In the genomic region with DNA sequence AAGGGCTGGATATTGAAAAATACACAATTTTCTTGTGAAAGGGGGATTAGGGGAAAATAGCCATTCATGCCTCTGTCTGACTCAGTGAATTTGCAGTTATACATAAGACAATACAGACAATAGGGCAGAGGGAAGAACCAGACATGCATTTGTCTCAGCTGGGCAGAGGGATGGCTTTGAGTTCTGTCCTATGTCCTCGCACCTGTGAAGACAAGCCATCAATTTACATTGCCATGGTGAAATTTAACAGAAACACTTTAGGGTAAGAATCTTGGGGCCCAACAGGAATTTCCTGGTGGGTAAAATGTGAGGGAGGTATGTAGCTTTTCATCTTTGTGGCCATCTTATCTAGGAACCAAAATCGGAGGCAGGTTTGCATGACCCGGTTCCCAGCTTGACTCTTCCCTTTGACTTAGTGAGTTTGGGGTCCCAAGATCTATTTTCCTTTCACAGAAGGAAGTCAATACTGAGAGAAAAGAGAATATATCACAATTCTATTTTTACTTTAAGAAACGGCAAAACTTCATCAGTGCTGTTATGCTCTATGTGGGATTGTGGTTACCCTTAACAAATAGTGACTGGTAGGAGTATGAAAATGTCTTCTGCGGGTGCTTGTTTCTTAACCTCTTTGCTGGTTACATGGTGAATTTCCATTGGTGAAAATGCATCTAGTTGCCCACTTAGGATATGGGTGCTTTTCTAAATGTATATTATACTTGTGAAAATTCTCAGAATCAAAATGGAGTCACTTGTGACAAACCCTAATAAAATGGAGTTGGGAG, we compare ENCODE assay signal across 18 cellular contexts.
DNase-seq lines count a peak whose midpoint lies in the region; ATAC-seq and TF ChIP-seq lines count a peak whose summit lies in the region.
"Had no signal": no experiment of that assay in that cellular context is flagged by ENCODE, and none has a peak within 500 bp of the region (broad histone marks: within the 10 kb centered on the region; RNA-seq: fewer than 3 reads in every experiment).

No MANE protein-coding gene starts in this region.

- H3K4me1 Mint-ChIP-seq in CD4-positive, alpha-beta T cell (ENCODE audit: low read depth) = peaks cover 57% of the 10 kb centered on the region
- H3K4me1 Mint-ChIP-seq in CD8-positive, alpha-beta memory T cell = peaks cover 61 to 75% (median 68%) of the 10 kb centered on the region in 3 donors
- H3K4me1 Mint-ChIP-seq in activated CD8-positive, alpha-beta memory T cell treated with anti-CD3 and anti-CD28 coated beads, Interleukin-2, amount 10 ng/mL, durations not matched to agents 7 days and 5 days = peaks cover 62% of the 10 kb centered on the region
- peaks cover 74 to 83% of the 10 kb centered on the region in 2 donors for H3K4me1 Mint-ChIP-seq in immature natural killer cell

- no peaks in the 10 kb centered on the region for H3K27me3 ChIP-seq in CD4-positive, alpha-beta T cell (ENCODE audit: control insufficient read depth, insufficient read depth, low read length)
- no peaks in the 10 kb centered on the region for H3K27me3 ChIP-seq in CD8-positive, alpha-beta memory T cell (ENCODE audit: insufficient read depth, low read length, poor library complexity, severe bottlenecking)
- peaks cover 0 to 7% (median 0%) of the 10 kb centered on the region in 4 donors for H3K27me3 ChIP-seq in esophagus muscularis mucosa

- no peaks in the 10 kb centered on the region for H3K9me3 Mint-ChIP-seq in CD4-positive, alpha-beta T cell
- peaks cover 0 to 4% (median 0%) of the 10 kb centered on the region in 5 donors for H3K9me3 Mint-ChIP-seq in CD8-positive, alpha-beta memory T cell
- peaks cover 4% of the 10 kb centered on the region for H3K9me3 Mint-ChIP-seq in activated CD8-positive, alpha-beta memory T cell treated with anti-CD3 and anti-CD28 coated beads, Interleukin-2, amount 10 ng/mL, durations not matched to agents 7 days and 5 days (ENCODE audit: low read depth)
- no peaks in the 10 kb centered on the region for H3K9me3 Mint-ChIP-seq in immature natural killer cell
- H3K9me3 Mint-ChIP-seq: CD4-positive, CD25-positive, alpha-beta regulatory T cell had no signal

- CTCF ChIA-PET in CD4-positive, alpha-beta T cell (lab: Charles Lee) = interaction anchor here (1.0 to 1.3 kb wide), 2 partner anchors 17 to 228 kb away, joined by 3 to 5 read pairs; no protein-coding TSS in a partner anchor
- CTCF ChIA-PET in CD8-positive, alpha-beta memory T cell (lab: Charles Lee) = interaction anchor here (1.0 kb wide), 1 partner anchor 27 kb away, joined by 3 read pairs; no protein-coding TSS in a partner anchor
- CTCF ChIA-PET in activated CD8-positive, alpha-beta memory T cell treated with anti-CD3 and anti-CD28 coated beads, Interleukin-2, amount 10 ng/mL, durations not matched to agents 7 days and 5 days (lab: Charles Lee) = interaction anchor here (1.0 to 2.4 kb wide), 6 partner anchors 16 to 223 kb away, joined by 3 to 10 read pairs (median 4); no protein-coding TSS in a partner anchor

- no peak overlapping the region for H3K4me3 Mint-ChIP-seq in CD4-positive, alpha-beta T cell
- H3K4me3 Mint-ChIP-seq in CD8-positive, alpha-beta memory T cell = peak overlapping the region in 6 of 7 donors; percentile 14 to 45 (median 24)
- H3K4me3 Mint-ChIP-seq in activated CD8-positive, alpha-beta memory T cell treated with anti-CD3 and anti-CD28 coated beads, Interleukin-2, amount 10 ng/mL, durations not matched to agents 7 days and 5 days = no peak overlapping the region
- peak overlapping the region; percentile 56 to 86 (median 64) for H3K4me3 Mint-ChIP-seq in immature natural killer cell
- H3K4me3 Mint-ChIP-seq: CD4-positive, CD25-positive, alpha-beta regulatory T cell; type B pancreatic cell had no signal

- POLR2A ChIA-PET in CD4-positive, alpha-beta T cell (lab: Charles Lee) = no interaction called here
- POLR2A ChIA-PET in CD8-positive, alpha-beta memory T cell (lab: Charles Lee) = interaction anchor here (1.0 kb wide), 1 partner anchor 18 kb away, joined by 3 read pairs; no protein-coding TSS in a partner anchor

- no peaks in the 10 kb centered on the region for H3K9me3 ChIP-seq in CD4-positive, alpha-beta T cell (ENCODE audit: control insufficient read depth, low read length)
- no peaks in the 10 kb centered on the region for H3K9me3 ChIP-seq in CD8-positive, alpha-beta memory T cell (ENCODE audit: low read length)
- H3K9me3 ChIP-seq in esophagus muscularis mucosa = no peaks in the 10 kb centered on the region
- H3K9me3 ChIP-seq: lower lobe of right lung, mucosa of descending colon, prostate gland had no signal

- DNase-seq in CD4-positive, alpha-beta T cell = no peak
- peak in 1 of 5 donors; percentile 8 for DNase-seq in CD8-positive, alpha-beta memory T cell
- DNase-seq in activated CD8-positive, alpha-beta memory T cell treated with anti-CD3 and anti-CD28 coated beads, Interleukin-2, amount 10 ng/mL, durations not matched to agents 7 days and 5 days = no peak
- DNase-seq in immature natural killer cell (peak; percentile 59 to 63 (median 59)), NCI-H1092 (lab: John Stamatoyannopoulos, UW) (no peak), COLO829 (ENCODE audit: low spot score) (no peak), esophagus muscularis mucosa (ENCODE audit: extremely low spot score) (no peak)
- DNase-seq: CD4-positive, CD25-positive, alpha-beta regulatory T cell; DMS153; lower lobe of right lung; mucosa of descending colon; NCI-H1417 treated with DMSO at 0.1 percent for 48 hours; NCI-H446; OCI-M1 had no signal

- no peak for TF ChIP-seq EP300 in esophagus muscularis mucosa (IDR thresholded peaks at IDR 0.05)

- WGBS in esophagus muscularis mucosa = 91% methylated on average over 5 of the region's 5 CpGs

- no peaks in the 10 kb centered on the region for H3K27me3 Mint-ChIP-seq in CD4-positive, alpha-beta T cell
- no peaks in the 10 kb centered on the region for H3K27me3 Mint-ChIP-seq in CD8-positive, alpha-beta memory T cell
- no peaks in the 10 kb centered on the region for H3K27me3 Mint-ChIP-seq in activated CD8-positive, alpha-beta memory T cell treated with anti-CD3 and anti-CD28 coated beads, Interleukin-2, amount 10 ng/mL, durations not matched to agents 7 days and 5 days
- H3K27me3 Mint-ChIP-seq in immature natural killer cell (ENCODE audit: low read depth in 3 of 3) = peaks cover 0 to 6% (median 2%) of the 10 kb centered on the region in 3 donors
- H3K27me3 Mint-ChIP-seq: CD4-positive, CD25-positive, alpha-beta regulatory T cell; type B pancreatic cell had no signal

- peaks cover 32% of the 10 kb centered on the region for H3K4me1 ChIP-seq in CD8-positive, alpha-beta memory T cell (ENCODE audit: insufficient read depth, low read length)
- no peaks in the 10 kb centered on the region for H3K4me1 ChIP-seq in esophagus muscularis mucosa
- H3K4me1 ChIP-seq: lower lobe of right lung, prostate gland had no signal

- no peaks in the 10 kb centered on the region for H3K36me3 Mint-ChIP-seq in CD4-positive, alpha-beta T cell (ENCODE audit: low read depth)
- no peaks in the 10 kb centered on the region for H3K36me3 Mint-ChIP-seq in CD8-positive, alpha-beta memory T cell
- H3K36me3 Mint-ChIP-seq in activated CD8-positive, alpha-beta memory T cell treated with anti-CD3 and anti-CD28 coated beads, Interleukin-2, amount 10 ng/mL, durations not matched to agents 7 days and 5 days = peaks cover 52% of the 10 kb centered on the region
- no peaks in the 10 kb centered on the region for H3K36me3 Mint-ChIP-seq in immature natural killer cell
- H3K36me3 Mint-ChIP-seq: CD4-positive, CD25-positive, alpha-beta regulatory T cell; type B pancreatic cell had no signal

- peak overlapping the region; percentile 52 for H3K27ac Mint-ChIP-seq in CD4-positive, alpha-beta T cell
- H3K27ac Mint-ChIP-seq in CD8-positive, alpha-beta memory T cell = peak overlapping the region; percentile 15 to 97 (median 76)
- H3K27ac Mint-ChIP-seq in activated CD8-positive, alpha-beta memory T cell treated with anti-CD3 and anti-CD28 coated beads, Interleukin-2, amount 10 ng/mL, durations not matched to agents 7 days and 5 days = peak overlapping the region; percentile 89
- peak overlapping the region; percentile 91 to 96 (median 95) for H3K27ac Mint-ChIP-seq in immature natural killer cell
- H3K27ac Mint-ChIP-seq: type B pancreatic cell had no signal

- H3K4me3 ChIP-seq in CD8-positive, alpha-beta memory T cell (ENCODE audit: low read length) = no peak overlapping the region
- no peak overlapping the region for H3K4me3 ChIP-seq in esophagus muscularis mucosa
- H3K4me3 ChIP-seq: lower lobe of right lung, mucosa of descending colon, prostate gland had no signal

- intact Hi-C loops in CD4-positive, alpha-beta T cell (cut with DNase I, micrococcal nuclease) = no loop called here
- intact Hi-C loops in esophagus muscularis mucosa (cut with DNase I) = no loop called here

- ATAC-seq in CD4-positive, alpha-beta T cell (ENCODE audit: poor library complexity) = no peak
- ATAC-seq in activated CD8-positive, alpha-beta memory T cell treated with anti-CD3 and anti-CD28 coated beads, Interleukin-2, amount 10 ng/mL, durations not matched to agents 7 days and 5 days = peak; percentile 38
- ATAC-seq in GM21737 (IDR thresholded peaks at IDR 0.05; ENCODE audit: unreplicated experiment) = no peak
- ATAC-seq: lower lobe of right lung, mucosa of descending colon, Right ventricle myocardium inferior had no signal

- TF ChIP-seq POLR2A in esophagus muscularis mucosa (IDR thresholded peaks at IDR 0.05; ENCODE audit: low read depth) = no peak

- H3K36me3 ChIP-seq in CD8-positive, alpha-beta memory T cell (ENCODE audit: insufficient read depth, low read length) = no peaks in the 10 kb centered on the region
- no peaks in the 10 kb centered on the region for H3K36me3 ChIP-seq in esophagus muscularis mucosa
- H3K36me3 ChIP-seq: lower lobe of right lung, prostate gland had no signal

- TF ChIP-seq CTCF in CD4-positive, alpha-beta T cell (IDR thresholded peaks at IDR 0.05) = no peak
- TF ChIP-seq CTCF in esophagus muscularis mucosa (IDR thresholded peaks at IDR 0.05) = no peak

- no peak overlapping the region for H3K27ac ChIP-seq in CD4-positive, alpha-beta T cell (ENCODE audit: low read depth, low read length)
- H3K27ac ChIP-seq in CD8-positive, alpha-beta memory T cell (ENCODE audit: low read depth, low read length) = no peak overlapping the region
- H3K27ac ChIP-seq in esophagus muscularis mucosa (replicated peaks in 1 of 4) = no peak overlapping the region
- H3K27ac ChIP-seq: lower lobe of right lung, prostate gland had no signal

Comparison
In these comparisons a context has a peak if more than half of its experiments do, and no peak if none do; other contexts are left out.
1. DNase-seq: peak in immature natural killer cell (3 of 3); none in CD4-positive, alpha-beta T cell (0 of 10), activated CD8-positive, alpha-beta memory T cell treated with anti-CD3 and anti-CD28 coated beads, Interleukin-2, amount 10 ng/mL, durations not matched to agents 7 days and 5 days (single experiment), NCI-H1092 (single experiment), COLO829 (single experiment) and esophagus muscularis mucosa (single experiment).
2. H3K4me3 Mint-ChIP-seq: peak in CD8-positive, alpha-beta memory T cell (6 of 7) and immature natural killer cell (5 of 5); none in CD4-positive, alpha-beta T cell (single experiment) and activated CD8-positive, alpha-beta memory T cell treated with anti-CD3 and anti-CD28 coated beads, Interleukin-2, amount 10 ng/mL, durations not matched to agents 7 days and 5 days (single experiment).
3. Peak in every context shown above with its lines, with median percentiles within 50 percentile points of each other: H3K27ac Mint-ChIP-seq.